Comparison of ENCODE assay signal across 12 cellular contexts in genomic region chr1:155944396-155944728, GRCh38. TPM values are rescaled to one million over a fixed set of nuclear protein-coding genes. Genes with fewer than 3 reads are reported as not detected.
DNase-seq lines count a peak whose midpoint lies in the region; ATAC-seq lines count a peak whose summit lies in the region.
"Had no signal": no experiment of that assay in that cellular context is flagged by ENCODE, and none has a peak within 500 bp of the region (broad histone marks: within the 10 kb centered on the region; RNA-seq: fewer than 3 reads in every experiment).

No MANE protein-coding gene starts in this region.

- peaks cover 27% of the 10 kb centered on the region for H3K36me3 Mint-ChIP-seq in activated CD4-positive, alpha-beta T cell treated with anti-CD3 and anti-CD28 coated beads, Interleukin-2, amount 10 ng/mL, durations not matched to agents 7 days and 5 days (ENCODE audit: low read depth)
- peaks cover 9 to 27% of the 10 kb centered on the region in 2 donors for H3K36me3 Mint-ChIP-seq in activated naive CD4-positive, alpha-beta T cell treated with anti-CD3 and anti-CD28 coated beads, Interleukin-2, amount 50 U/mL, for 72 hours
- H3K36me3 Mint-ChIP-seq in stimulated activated effector memory CD8-positive, alpha-beta T cell treated with anti-CD3 and anti-CD28 coated beads, Interleukin-12 subunit alpha, Interleukin-12 subunit beta, amount 100 ng/mL, for 72 hours = peaks cover 73% of the 10 kb centered on the region

- POLR2A ChIA-PET in activated CD4-positive, alpha-beta T cell treated with anti-CD3 and anti-CD28 coated beads, Interleukin-2, amount 10 ng/mL, durations not matched to agents 7 days and 5 days (lab: Charles Lee) = no interaction called here

- H3K9me3 Mint-ChIP-seq in activated CD4-positive, alpha-beta T cell treated with anti-CD3 and anti-CD28 coated beads, Interleukin-2, amount 10 ng/mL, durations not matched to agents 7 days and 5 days = no peaks in the 10 kb centered on the region
- H3K9me3 Mint-ChIP-seq in activated naive CD4-positive, alpha-beta T cell treated with anti-CD3 and anti-CD28 coated beads, Interleukin-2, amount 50 U/mL, for 72 hours = no peaks in the 10 kb centered on the region
- H3K9me3 Mint-ChIP-seq in stimulated activated effector memory CD8-positive, alpha-beta T cell treated with anti-CD3 and anti-CD28 coated beads, Interleukin-12 subunit alpha, Interleukin-12 subunit beta, amount 100 ng/mL, for 72 hours = no peaks in the 10 kb centered on the region

- no peak overlapping the region for H3K4me3 Mint-ChIP-seq in activated CD4-positive, alpha-beta T cell treated with anti-CD3 and anti-CD28 coated beads, Interleukin-2, amount 10 ng/mL, durations not matched to agents 7 days and 5 days
- peak overlapping the region; percentile 17 for H3K4me3 Mint-ChIP-seq in stimulated activated effector memory CD8-positive, alpha-beta T cell treated with anti-CD3 and anti-CD28 coated beads, Interleukin-12 subunit alpha, Interleukin-12 subunit beta, amount 100 ng/mL, for 72 hours

- DNase-seq in activated CD4-positive, alpha-beta T cell treated with anti-CD3 and anti-CD28 coated beads, Interleukin-2, amount 10 ng/mL, durations not matched to agents 7 days and 5 days = no peak
- DNase-seq in activated CD4-positive, alpha-beta T cell treated with anti-CD3 and anti-CD28 coated beads, Interleukin-2, amount 50 U/mL, for 1 hour = no peak
- peak; percentile 46 for DNase-seq in NAMALWA (ENCODE audit: low spot score)
- no peak for DNase-seq in activated naive CD4-positive, alpha-beta T cell treated with anti-CD3 and anti-CD28 coated beads, Interleukin-2, amount 50 U/mL, for 72 hours (ENCODE audit: low spot score in 2 of 2)
- no peak for DNase-seq in stimulated activated effector memory CD8-positive, alpha-beta T cell treated with anti-CD3 and anti-CD28 coated beads, Interleukin-12 subunit alpha, Interleukin-12 subunit beta, amount 100 ng/mL, for 72 hours (ENCODE audit: low spot score in 2 of 2)
- DNase-seq in pons (ENCODE audit: low spot score) = no peak
- no peak for DNase-seq in hippocampal formation (lab: John Stamatoyannopoulos, UW)
- DNase-seq: DMS79; effector memory CD4-positive, alpha-beta T cell; pancreas had no signal

- CTCF ChIA-PET in activated CD4-positive, alpha-beta T cell treated with anti-CD3 and anti-CD28 coated beads, Interleukin-2, amount 10 ng/mL, durations not matched to agents 7 days and 5 days (lab: Charles Lee) = interaction anchor here (0.6 to 2.2 kb wide), 7 partner anchors 11 to 750 kb away, joined by 3 to 13 read pairs (median 4); partner anchors contain the start of gene KHDC4

- H3K27me3 Mint-ChIP-seq in activated CD4-positive, alpha-beta T cell treated with anti-CD3 and anti-CD28 coated beads, Interleukin-2, amount 10 ng/mL, durations not matched to agents 7 days and 5 days = no peaks in the 10 kb centered on the region

- ATAC-seq in activated naive CD4-positive, alpha-beta T cell treated with anti-CD3 and anti-CD28 coated beads, Interleukin-2, amount 50 U/mL, for 72 hours = no peak
- no peak for ATAC-seq in stimulated activated effector memory CD8-positive, alpha-beta T cell treated with anti-CD3 and anti-CD28 coated beads, Interleukin-12 subunit alpha, Interleukin-12 subunit beta, amount 100 ng/mL, for 72 hours
- no peak for ATAC-seq in GM21381 (IDR thresholded peaks at IDR 0.05; ENCODE audit: unreplicated experiment)

- peaks cover 61% of the 10 kb centered on the region for H3K4me1 Mint-ChIP-seq in activated CD4-positive, alpha-beta T cell treated with anti-CD3 and anti-CD28 coated beads, Interleukin-2, amount 10 ng/mL, durations not matched to agents 7 days and 5 days
- peaks cover 64% of the 10 kb centered on the region for H3K4me1 Mint-ChIP-seq in stimulated activated effector memory CD8-positive, alpha-beta T cell treated with anti-CD3 and anti-CD28 coated beads, Interleukin-12 subunit alpha, Interleukin-12 subunit beta, amount 100 ng/mL, for 72 hours

- H3K27ac Mint-ChIP-seq in activated CD4-positive, alpha-beta T cell treated with anti-CD3 and anti-CD28 coated beads, Interleukin-2, amount 10 ng/mL, durations not matched to agents 7 days and 5 days = peak overlapping the region; percentile 92
- H3K27ac Mint-ChIP-seq in activated naive CD4-positive, alpha-beta T cell treated with anti-CD3 and anti-CD28 coated beads, Interleukin-2, amount 50 U/mL, for 72 hours = peak overlapping the region; percentile 84 to 94
- H3K27ac Mint-ChIP-seq in stimulated activated effector memory CD8-positive, alpha-beta T cell treated with anti-CD3 and anti-CD28 coated beads, Interleukin-12 subunit alpha, Interleukin-12 subunit beta, amount 100 ng/mL, for 72 hours = peak overlapping the region; percentile 90

RNA-seq across cellular contexts. Expression of gene RXFP4, which starts 2.9 kb away (rescaled TPM):
- total RNA-seq in activated CD4-positive, alpha-beta T cell treated with anti-CD3 and anti-CD28 coated beads, Interleukin-2, amount 10 ng/mL, durations not matched to agents 7 days and 5 days = not detected
- not detected for total RNA-seq in activated naive CD4-positive, alpha-beta T cell treated with anti-CD3 and anti-CD28 coated beads, Interleukin-2, amount 50 U/mL, for 72 hours
- total RNA-seq: RPMI7951 had no signal

RNA-seq across cellular contexts. Expression of gene KHDC4, which starts 10.1 kb away (rescaled TPM):
- total RNA-seq in activated CD4-positive, alpha-beta T cell treated with anti-CD3 and anti-CD28 coated beads, Interleukin-2, amount 10 ng/mL, durations not matched to agents 7 days and 5 days = 10 to 100 TPM; 66.3 to 67.3 TPM
- total RNA-seq in activated naive CD4-positive, alpha-beta T cell treated with anti-CD3 and anti-CD28 coated beads, Interleukin-2, amount 50 U/mL, for 72 hours = 100 to 1,000 TPM in 1 of 2 donors, 10 to 100 TPM in 1; 81.2 to 100 TPM

RNA-seq across cellular contexts. Expression of gene RIT1, which starts 33.2 kb away (rescaled TPM):
- total RNA-seq in activated CD4-positive, alpha-beta T cell treated with anti-CD3 and anti-CD28 coated beads, Interleukin-2, amount 10 ng/mL, durations not matched to agents 7 days and 5 days = 10 to 100 TPM; 24.0 to 28.4 TPM
- 10 to 100 TPM; 33.1 to 49.2 TPM for total RNA-seq in activated naive CD4-positive, alpha-beta T cell treated with anti-CD3 and anti-CD28 coated beads, Interleukin-2, amount 50 U/mL, for 72 hours

RNA-seq across cellular contexts. Expression of gene ARHGEF2, which starts 34.0 kb away (rescaled TPM):
- 100 to 1,000 TPM; 157 to 191 TPM for total RNA-seq in activated CD4-positive, alpha-beta T cell treated with anti-CD3 and anti-CD28 coated beads, Interleukin-2, amount 10 ng/mL, durations not matched to agents 7 days and 5 days
- 100 to 1,000 TPM; 131 to 238 TPM for total RNA-seq in activated naive CD4-positive, alpha-beta T cell treated with anti-CD3 and anti-CD28 coated beads, Interleukin-2, amount 50 U/mL, for 72 hours
